In the genomic region with DNA sequence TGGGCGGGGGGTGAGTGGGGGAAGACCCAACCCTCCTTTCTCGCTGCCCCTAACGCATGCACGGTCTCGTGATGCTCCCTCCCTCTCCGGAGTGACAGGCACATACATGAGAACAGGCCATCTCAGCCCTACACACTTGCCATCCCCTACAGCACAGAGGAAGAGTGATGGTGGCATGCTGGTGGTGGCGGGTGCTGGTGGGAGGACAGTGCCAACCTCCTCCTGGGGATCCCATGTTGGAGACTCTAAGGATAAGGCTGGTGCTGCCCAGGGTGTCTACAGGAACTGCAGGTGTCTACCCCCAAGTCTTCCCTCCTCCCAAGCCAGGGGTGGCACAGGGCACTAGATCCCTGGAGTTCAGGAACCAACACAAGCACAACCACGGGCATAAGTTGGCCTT, we compare ENCODE assay signal across 40 cellular contexts. TPM values are rescaled to one million over a fixed set of nuclear protein-coding genes. Genes with fewer than 3 reads are reported as not detected.
"Had no signal": no experiment of that assay in that cellular context is flagged by ENCODE, and none has a peak within 500 bp of the region (broad histone marks: within the 10 kb centered on the region; RNA-seq: fewer than 3 reads in every experiment).

No MANE protein-coding gene starts in this region.

- H3K36me3 ChIP-seq: ascending aorta, breast epithelium, esophagus squamous epithelium, gastroesophageal sphincter, heart right ventricle had no signal

- H3K27ac Mint-ChIP-seq: activated CD4-positive, alpha-beta memory T cell treated with anti-CD3 and anti-CD28 coated beads for 36 hours; activated CD4-positive, alpha-beta T cell treated with anti-CD3 and anti-CD28 coated beads for 36 hours; activated CD4-positive, alpha-beta T cell treated with anti-CD3 and anti-CD28 coated beads, Interleukin-2, amount 10 ng/mL, durations not matched to agents 24 days and 14 days; activated CD8-positive, alpha-beta memory T cell treated with anti-CD3 and anti-CD28 coated beads, Interleukin-2, amount 10 ng/mL, durations not matched to agents 7 days and 5 days; activated CD8-positive, alpha-beta T cell treated with anti-CD3 and anti-CD28 coated beads, Interleukin-2, amount 10 ng/mL, durations not matched to agents 7 days and 5 days; activated naive CD4-positive, alpha-beta T cell treated with anti-CD3 and anti-CD28 coated beads, Interleukin-2, amount 10 ng/mL, durations not matched to agents 7 days and 5 days; activated naive CD8-positive, alpha-beta T cell treated with anti-CD3 and anti-CD28 coated beads, Interleukin-2, amount 10 ng/mL, durations not matched to agents 7 days and 5 days; activated T-helper 1 cell treated with anti-CD3 and anti-CD28 coated beads, Interleukin-12 subunit alpha, Interleukin-12 subunit beta, Interleukin-2, Interleukin-4 antibody, amounts not matched to agents 30 ng/mL and 10 ng/mL and 1 ng/mL, durations not matched to agents 14 hours and 24 hours and 36 hours; brain; dendritic cell treated with granulocyte-macrophage colony-stimulating factor and Interleukin-4, amounts not matched to agents 40 ng/mL and 50 ng/mL, for 4 days; T-helper 17 cell; T-helper 2 cell treated with Interferon-gamma antibody and Interleukin-4, amounts not matched to agents 5 μg/mL and 100 μg/mL, for 36 hours had no signal

- DNase-seq: activated CD4-positive, alpha-beta memory T cell treated with anti-CD3 and anti-CD28 coated beads for 36 hours; activated CD4-positive, alpha-beta T cell treated with anti-CD3 and anti-CD28 coated beads for 36 hours; activated CD4-positive, alpha-beta T cell treated with anti-CD3 and anti-CD28 coated beads, Interleukin-2, amount 10 ng/mL, durations not matched to agents 24 days and 14 days; activated CD4-positive, CD25-positive, alpha-beta regulatory T cell; activated CD4-positive, CD25-positive, alpha-beta regulatory T cell treated with anti-CD3 and anti-CD28 coated beads, Interleukin-2, amount 50 U/mL, for 72 hours; activated CD8-positive, alpha-beta memory T cell treated with anti-CD3 and anti-CD28 coated beads, Interleukin-2, amount 10 ng/mL, durations not matched to agents 7 days and 5 days; activated CD8-positive, alpha-beta memory T cell treated with anti-CD3 and anti-CD28 coated beads, Interleukin-2, amount 50 U/mL, for 4 hours; activated CD8-positive, alpha-beta T cell treated with anti-CD3 and anti-CD28 coated beads, Interleukin-2, amount 10 ng/mL, durations not matched to agents 7 days and 5 days; activated gamma-delta T cell; activated naive CD4-positive, alpha-beta T cell; activated naive CD4-positive, alpha-beta T cell treated with anti-CD3 and anti-CD28 coated beads, Interleukin-2, amount 10 ng/mL, durations not matched to agents 7 days and 5 days; activated naive CD8-positive, alpha-beta T cell treated with anti-CD3 and anti-CD28 coated beads, Interleukin-2, amount 10 ng/mL, durations not matched to agents 7 days and 5 days; activated T-cell treated with anti-CD3 and anti-CD28 coated beads, Interleukin-2, amount 50 U/mL, for 1 hour; activated T-cell treated with anti-CD3 and anti-CD28 coated beads, Interleukin-2, amount 50 U/mL, for 48 hours; dorsolateral prefrontal cortex; effector memory CD4-positive, alpha-beta T cell; esophagus squamous epithelium; foreskin melanocyte; heart right ventricle; T-helper 1 cell; T-helper 17 cell; T1000 had no signal

- H3K4me1 Mint-ChIP-seq: activated CD4-positive, alpha-beta T cell treated with anti-CD3 and anti-CD28 coated beads for 36 hours; activated CD4-positive, alpha-beta T cell treated with anti-CD3 and anti-CD28 coated beads, Interleukin-2, amount 10 ng/mL, durations not matched to agents 24 days and 14 days; activated naive CD4-positive, alpha-beta T cell treated with anti-CD3 and anti-CD28 coated beads, Interleukin-2, amount 10 ng/mL, durations not matched to agents 7 days and 5 days; brain; central memory CD8-positive, alpha-beta T cell had no signal

- H3K36me3 Mint-ChIP-seq: activated CD4-positive, alpha-beta memory T cell treated with anti-CD3 and anti-CD28 coated beads for 36 hours; activated CD8-positive, alpha-beta memory T cell treated with anti-CD3 and anti-CD28 coated beads, Interleukin-2, amount 10 ng/mL, durations not matched to agents 7 days and 5 days; activated naive CD4-positive, alpha-beta T cell treated with anti-CD3 and anti-CD28 coated beads, Interleukin-2, amount 10 ng/mL, durations not matched to agents 7 days and 5 days; activated naive CD4-positive, alpha-beta T cell treated with anti-CD3 and anti-CD28 coated beads, Interleukin-2, amount 50 U/mL, for 72 hours; activated naive CD8-positive, alpha-beta T cell treated with anti-CD3 and anti-CD28 coated beads, Interleukin-2, amount 10 ng/mL, durations not matched to agents 7 days and 5 days had no signal

- H3K27me3 ChIP-seq: ascending aorta, breast epithelium, dorsolateral prefrontal cortex, esophagus squamous epithelium, gastroesophageal sphincter, heart right ventricle had no signal

- ATAC-seq: activated CD4-positive, alpha-beta T cell treated with anti-CD3 and anti-CD28 coated beads for 36 hours; activated CD8-positive, alpha-beta memory T cell treated with anti-CD3 and anti-CD28 coated beads, Interleukin-2, amount 10 ng/mL, durations not matched to agents 7 days and 5 days; activated CD8-positive, alpha-beta T cell treated with anti-CD3 and anti-CD28 coated beads, Interleukin-2, amount 10 ng/mL, durations not matched to agents 7 days and 5 days; activated naive CD4-positive, alpha-beta T cell treated with anti-CD3 and anti-CD28 coated beads, Interleukin-2, amount 50 U/mL, for 72 hours; gastroesophageal sphincter; heart right ventricle; T-helper 17 cell had no signal

- H3K4me3 ChIP-seq: ascending aorta, breast epithelium, coronary artery, dorsolateral prefrontal cortex, esophagus squamous epithelium, gastroesophageal sphincter, heart right ventricle had no signal

- H3K4me3 Mint-ChIP-seq: activated CD4-positive, alpha-beta memory T cell treated with anti-CD3 and anti-CD28 coated beads for 36 hours; activated CD4-positive, alpha-beta T cell treated with anti-CD3 and anti-CD28 coated beads for 36 hours; activated CD4-positive, alpha-beta T cell treated with anti-CD3 and anti-CD28 coated beads, Interleukin-2, amount 10 ng/mL, durations not matched to agents 24 days and 14 days; activated CD8-positive, alpha-beta memory T cell treated with anti-CD3 and anti-CD28 coated beads, Interleukin-2, amount 10 ng/mL, durations not matched to agents 7 days and 5 days; activated CD8-positive, alpha-beta T cell treated with anti-CD3 and anti-CD28 coated beads, Interleukin-2, amount 10 ng/mL, durations not matched to agents 7 days and 5 days; activated naive CD4-positive, alpha-beta T cell treated with anti-CD3 and anti-CD28 coated beads, Interleukin-2, amount 10 ng/mL, durations not matched to agents 7 days and 5 days; activated naive CD8-positive, alpha-beta T cell treated with anti-CD3 and anti-CD28 coated beads, Interleukin-2, amount 10 ng/mL, durations not matched to agents 7 days and 5 days; activated T-helper 1 cell treated with anti-CD3 and anti-CD28 coated beads, Interleukin-12 subunit alpha, Interleukin-12 subunit beta, Interleukin-2, Interleukin-4 antibody, amounts not matched to agents 30 ng/mL and 10 ng/mL and 1 ng/mL, durations not matched to agents 14 hours and 24 hours and 36 hours; brain; central memory CD8-positive, alpha-beta T cell; dendritic cell treated with granulocyte-macrophage colony-stimulating factor and Interleukin-4, amounts not matched to agents 40 ng/mL and 50 ng/mL, for 4 days; T-helper 17 cell; T-helper 2 cell treated with Interferon-gamma antibody and Interleukin-4, amounts not matched to agents 5 μg/mL and 100 μg/mL, for 36 hours had no signal

- H3K27ac ChIP-seq: ascending aorta, breast epithelium, coronary artery, dorsolateral prefrontal cortex, epithelial cell of prostate, esophagus squamous epithelium, gastroesophageal sphincter, heart right ventricle had no signal

- H3K27me3 Mint-ChIP-seq: activated CD4-positive, alpha-beta memory T cell treated with anti-CD3 and anti-CD28 coated beads for 36 hours; activated CD4-positive, alpha-beta T cell treated with anti-CD3 and anti-CD28 coated beads for 36 hours; activated naive CD8-positive, alpha-beta T cell treated with anti-CD3 and anti-CD28 coated beads, Interleukin-2, amount 10 ng/mL, durations not matched to agents 7 days and 5 days; central memory CD8-positive, alpha-beta T cell had no signal

- H3K4me1 ChIP-seq: ascending aorta, breast epithelium, gastroesophageal sphincter, heart right ventricle had no signal

- H3K9me3 Mint-ChIP-seq: activated CD4-positive, alpha-beta memory T cell treated with anti-CD3 and anti-CD28 coated beads for 36 hours; activated CD4-positive, alpha-beta T cell treated with anti-CD3 and anti-CD28 coated beads, Interleukin-2, amount 10 ng/mL, durations not matched to agents 24 days and 14 days; activated naive CD4-positive, alpha-beta T cell treated with anti-CD3 and anti-CD28 coated beads, Interleukin-2, amount 10 ng/mL, durations not matched to agents 7 days and 5 days; activated naive CD4-positive, alpha-beta T cell treated with anti-CD3 and anti-CD28 coated beads, Interleukin-2, amount 50 U/mL, for 72 hours; activated naive CD8-positive, alpha-beta T cell treated with anti-CD3 and anti-CD28 coated beads, Interleukin-2, amount 10 ng/mL, durations not matched to agents 7 days and 5 days; activated T-helper 1 cell treated with anti-CD3 and anti-CD28 coated beads, Interleukin-12 subunit alpha, Interleukin-12 subunit beta, Interleukin-2, Interleukin-4 antibody, amounts not matched to agents 30 ng/mL and 10 ng/mL and 1 ng/mL, durations not matched to agents 14 hours and 24 hours and 36 hours; brain; central memory CD8-positive, alpha-beta T cell; dendritic cell treated with granulocyte-macrophage colony-stimulating factor and Interleukin-4, amounts not matched to agents 40 ng/mL and 50 ng/mL, for 4 days; T-helper 2 cell treated with Interferon-gamma antibody and Interleukin-4, amounts not matched to agents 5 μg/mL and 100 μg/mL, for 36 hours had no signal

- H3K9me3 ChIP-seq: ascending aorta, breast epithelium, esophagus squamous epithelium, gastroesophageal sphincter, heart right ventricle had no signal

RNA-seq across cellular contexts. Expression of gene ABCG4, which starts 13.0 kb away (rescaled TPM):
- total RNA-seq: activated CD4-positive, alpha-beta memory T cell treated with anti-CD3 and anti-CD28 coated beads for 36 hours; activated CD4-positive, alpha-beta T cell treated with anti-CD3 and anti-CD28 coated beads for 36 hours; activated CD8-positive, alpha-beta memory T cell treated with anti-CD3 and anti-CD28 coated beads, Interleukin-2, amount 10 ng/mL, durations not matched to agents 7 days and 5 days; activated naive CD8-positive, alpha-beta T cell treated with anti-CD3 and anti-CD28 coated beads, Interleukin-2, amount 10 ng/mL, durations not matched to agents 7 days and 5 days; activated T-helper 1 cell treated with anti-CD3 and anti-CD28 coated beads, Interleukin-12 subunit alpha, Interleukin-12 subunit beta, Interleukin-2, Interleukin-4 antibody, amounts not matched to agents 30 ng/mL and 10 ng/mL and 1 ng/mL, durations not matched to agents 14 hours and 24 hours and 36 hours; ascending aorta; T-helper 17 cell had no signal

RNA-seq across cellular contexts. Expression of gene NHERF4, which starts 23.4 kb away (rescaled TPM):
- total RNA-seq: activated CD8-positive, alpha-beta memory T cell treated with anti-CD3 and anti-CD28 coated beads for 36 hours; activated T-helper 1 cell treated with anti-CD3 and anti-CD28 coated beads, Interleukin-12 subunit alpha, Interleukin-12 subunit beta, Interleukin-2, Interleukin-4 antibody, amounts not matched to agents 30 ng/mL and 10 ng/mL and 1 ng/mL, durations not matched to agents 14 hours and 24 hours and 36 hours; ascending aorta; cardiac septum; cerebellum; endothelial cell of umbilical vein; fibroblast of lung; fibroblast of villous mesenchyme; glomerular endothelial cell had no signal
